1 cellular context compared by ENCODE assay signal in genomic region chr9:128553695-128554094, GRCh38.
TF ChIP-seq lines count a peak whose summit lies in the region.

No MANE protein-coding gene starts in this region.

TF ChIP-seq in GM12878, 131 proteins besides CTCF, POLR2A, EP300 and RAD21 (continued from another document):
- TF ChIP-seq, protein P1, sequence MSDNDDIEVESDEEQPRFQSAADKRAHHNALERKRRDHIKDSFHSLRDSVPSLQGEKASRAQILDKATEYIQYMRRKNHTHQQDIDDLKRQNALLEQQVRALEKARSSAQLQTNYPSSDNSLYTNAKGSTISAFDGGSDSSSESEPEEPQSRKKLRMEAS (IDR thresholded peaks at IDR 0.05; ENCODE audit: low read depth, low read length): no peak
- no peak for TF ChIP-seq HDAC6 (IDR thresholded peaks at IDR 0.05; ENCODE audit: unreplicated experiment)
- TF ChIP-seq PAX5 (IDR thresholded peaks at IDR 0.05; ENCODE audit: borderline replicate concordance, low read depth, low read length): no peak
- no peak for TF ChIP-seq ATF7 (IDR thresholded peaks at IDR 0.05; ENCODE audit: low read depth)
- no peak for TF ChIP-seq SUZ12 (IDR thresholded peaks at IDR 0.05; ENCODE audit: unreplicated experiment)
- TF ChIP-seq SP1 (IDR thresholded peaks at IDR 0.05; ENCODE audit: low read depth, low read length): no peak
- no peak for TF ChIP-seq HDAC2 (IDR thresholded peaks at IDR 0.05)
- no peak for TF ChIP-seq ZNF384 (IDR thresholded peaks at IDR 0.05; ENCODE audit: borderline replicate concordance, low read depth, low read length)
- TF ChIP-seq NR2F1 (conservative IDR thresholded peaks at IDR 0.05): no peak
- no peak for TF ChIP-seq ZBTB4 (CRISPR knock-in tag; IDR thresholded peaks at IDR 0.05)
- no peak for TF ChIP-seq PAX8 (IDR thresholded peaks at IDR 0.05)
- no peak for TF ChIP-seq SMAD5 (IDR thresholded peaks at IDR 0.05; ENCODE audit: low read depth)
